1 cellular context compared by ENCODE assay signal in genomic region chr2:169039702-169040101, GRCh38.
TF ChIP-seq lines count a peak whose summit lies in the region.

No MANE protein-coding gene starts in this region.

TF ChIP-seq in WTC11, 78 proteins besides CTCF, POLR2A, EP300 and RAD21 (continued from another document):
- TF ChIP-seq ZNF121 (CRISPR knock-in tag; IDR thresholded peaks at IDR 0.05) (no peak), NR3C1 (CRISPR knock-in tag; conservative IDR thresholded peaks at IDR 0.05; ENCODE audit: low read depth) (no peak), ZNF512 (CRISPR knock-in tag; IDR thresholded peaks at IDR 0.05; ENCODE audit: borderline replicate concordance) (no peak), E2F1 (CRISPR knock-in tag; IDR thresholded peaks at IDR 0.05) (no peak)
